1 cellular context compared by ENCODE assay signal in genomic region chr1:1067284-1068076, GRCh38.
A peak's percentile ranks its signal among the peaks of the same experiment; 100 is the strongest.
TF ChIP-seq lines count a peak whose summit lies in the region.

No MANE protein-coding gene starts in this region.

TF ChIP-seq in K562, 482 proteins besides CTCF, POLR2A, EP300 and RAD21 (continues in another document):
- no peak for TF ChIP-seq HCFC1 (IDR thresholded peaks at IDR 0.05; ENCODE audit: low read depth, low read length)
- TF ChIP-seq ZNF695 (CRISPR knock-in tag; IDR thresholded peaks at IDR 0.05), result no peak
- no peak for TF ChIP-seq ZNF551 (CRISPR knock-in tag; IDR thresholded peaks at IDR 0.05)
- peak; percentile 40 for TF ChIP-seq PCBP1 (IDR thresholded peaks at IDR 0.05; ENCODE audit: low read depth, low read length, poor library complexity, severe bottlenecking)
- TF ChIP-seq SAFB (IDR thresholded peaks at IDR 0.05; ENCODE audit: borderline replicate concordance, low read depth, low read length), result 0 out of 2 replicates have a peak, but pooled peaks have one; percentile 48
- TF ChIP-seq ETS1 (conservative IDR thresholded peaks at IDR 0.05; ENCODE audit: control insufficient read depth, low read depth, low read length), result no peak
- no peak for TF ChIP-seq GTF2B (IDR thresholded peaks at IDR 0.05; ENCODE audit: extremely low read depth, insufficient read length)
- TF ChIP-seq, protein P1, sequence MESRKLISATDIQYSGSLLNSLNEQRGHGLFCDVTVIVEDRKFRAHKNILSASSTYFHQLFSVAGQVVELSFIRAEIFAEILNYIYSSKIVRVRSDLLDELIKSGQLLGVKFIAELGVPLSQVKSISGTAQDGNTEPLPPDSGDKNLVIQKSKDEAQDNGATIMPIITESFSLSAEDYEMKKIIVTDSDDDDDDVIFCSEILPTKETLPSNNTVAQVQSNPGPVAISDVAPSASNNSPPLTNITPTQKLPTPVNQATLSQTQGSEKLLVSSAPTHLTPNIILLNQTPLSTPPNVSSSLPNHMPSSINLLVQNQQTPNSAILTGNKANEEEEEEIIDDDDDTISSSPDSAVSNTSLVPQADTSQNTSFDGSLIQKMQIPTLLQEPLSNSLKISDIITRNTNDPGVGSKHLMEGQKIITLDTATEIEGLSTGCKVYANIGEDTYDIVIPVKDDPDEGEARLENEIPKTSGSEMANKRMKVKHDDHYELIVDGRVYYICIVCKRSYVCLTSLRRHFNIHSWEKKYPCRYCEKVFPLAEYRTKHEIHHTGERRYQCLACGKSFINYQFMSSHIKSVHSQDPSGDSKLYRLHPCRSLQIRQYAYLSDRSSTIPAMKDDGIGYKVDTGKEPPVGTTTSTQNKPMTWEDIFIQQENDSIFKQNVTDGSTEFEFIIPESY (CRISPR knock-in tag; IDR thresholded peaks at IDR 0.05), result peak; percentile 94
- no peak for TF ChIP-seq RB1 (IDR thresholded peaks at IDR 0.05; ENCODE audit: low read depth)
- peak; percentile 46 to 47 for TF ChIP-seq NRF1 (conservative IDR thresholded peaks at IDR 0.05 in 1 of 2, IDR thresholded peaks at IDR 0.05 in 1 of 2)
- no peak for TF ChIP-seq ZNF518B (CRISPR knock-in tag; IDR thresholded peaks at IDR 0.05)
- peak; percentile 30 for TF ChIP-seq KDM5B (IDR thresholded peaks at IDR 0.05; ENCODE audit: insufficient replicate concordance, low read depth, low read length)
- no peak for TF ChIP-seq CHD7 (IDR thresholded peaks at IDR 0.05; ENCODE audit: low read depth, low read length)
- no peak for TF ChIP-seq ZC3H8 (IDR thresholded peaks at IDR 0.05)
- TF ChIP-seq ETV5 (CRISPR knock-in tag; IDR thresholded peaks at IDR 0.05; ENCODE audit: low read depth), result no peak
- TF ChIP-seq COPS2 (conservative IDR thresholded peaks at IDR 0.05), result no peak
- TF ChIP-seq PHB2 (IDR thresholded peaks at IDR 0.05; ENCODE audit: low read depth), result no peak
- 0 out of 2 replicates have a peak, but pooled peaks have one; percentile 19 for TF ChIP-seq CBFB (CRISPR knock-in tag; IDR thresholded peaks at IDR 0.05)
- 0 out of 2 replicates have a peak, but pooled peaks have one; percentile 31 for TF ChIP-seq RBM14 (IDR thresholded peaks at IDR 0.05; ENCODE audit: borderline replicate concordance, insufficient read depth, low read depth, low read length)
- no peak for TF ChIP-seq POLR2B (IDR thresholded peaks at IDR 0.05; ENCODE audit: low read depth, partially characterized antibody)
- TF ChIP-seq CEBPB (tag; IDR thresholded peaks at IDR 0.05), result no peak
- peak; percentile 66 for TF ChIP-seq FIP1L1 (IDR thresholded peaks at IDR 0.05; ENCODE audit: low read depth, low read length, poor library complexity, severe bottlenecking)
- 0 out of 2 replicates have a peak, but pooled peaks have one; percentile 11 for TF ChIP-seq ZNF511 (CRISPR knock-in tag; IDR thresholded peaks at IDR 0.05)
- TF ChIP-seq ZBTB7A (IDR thresholded peaks at IDR 0.05; ENCODE audit: borderline replicate concordance, control insufficient read depth, low read depth, low read length), result no peak
- TF ChIP-seq, protein P2, sequence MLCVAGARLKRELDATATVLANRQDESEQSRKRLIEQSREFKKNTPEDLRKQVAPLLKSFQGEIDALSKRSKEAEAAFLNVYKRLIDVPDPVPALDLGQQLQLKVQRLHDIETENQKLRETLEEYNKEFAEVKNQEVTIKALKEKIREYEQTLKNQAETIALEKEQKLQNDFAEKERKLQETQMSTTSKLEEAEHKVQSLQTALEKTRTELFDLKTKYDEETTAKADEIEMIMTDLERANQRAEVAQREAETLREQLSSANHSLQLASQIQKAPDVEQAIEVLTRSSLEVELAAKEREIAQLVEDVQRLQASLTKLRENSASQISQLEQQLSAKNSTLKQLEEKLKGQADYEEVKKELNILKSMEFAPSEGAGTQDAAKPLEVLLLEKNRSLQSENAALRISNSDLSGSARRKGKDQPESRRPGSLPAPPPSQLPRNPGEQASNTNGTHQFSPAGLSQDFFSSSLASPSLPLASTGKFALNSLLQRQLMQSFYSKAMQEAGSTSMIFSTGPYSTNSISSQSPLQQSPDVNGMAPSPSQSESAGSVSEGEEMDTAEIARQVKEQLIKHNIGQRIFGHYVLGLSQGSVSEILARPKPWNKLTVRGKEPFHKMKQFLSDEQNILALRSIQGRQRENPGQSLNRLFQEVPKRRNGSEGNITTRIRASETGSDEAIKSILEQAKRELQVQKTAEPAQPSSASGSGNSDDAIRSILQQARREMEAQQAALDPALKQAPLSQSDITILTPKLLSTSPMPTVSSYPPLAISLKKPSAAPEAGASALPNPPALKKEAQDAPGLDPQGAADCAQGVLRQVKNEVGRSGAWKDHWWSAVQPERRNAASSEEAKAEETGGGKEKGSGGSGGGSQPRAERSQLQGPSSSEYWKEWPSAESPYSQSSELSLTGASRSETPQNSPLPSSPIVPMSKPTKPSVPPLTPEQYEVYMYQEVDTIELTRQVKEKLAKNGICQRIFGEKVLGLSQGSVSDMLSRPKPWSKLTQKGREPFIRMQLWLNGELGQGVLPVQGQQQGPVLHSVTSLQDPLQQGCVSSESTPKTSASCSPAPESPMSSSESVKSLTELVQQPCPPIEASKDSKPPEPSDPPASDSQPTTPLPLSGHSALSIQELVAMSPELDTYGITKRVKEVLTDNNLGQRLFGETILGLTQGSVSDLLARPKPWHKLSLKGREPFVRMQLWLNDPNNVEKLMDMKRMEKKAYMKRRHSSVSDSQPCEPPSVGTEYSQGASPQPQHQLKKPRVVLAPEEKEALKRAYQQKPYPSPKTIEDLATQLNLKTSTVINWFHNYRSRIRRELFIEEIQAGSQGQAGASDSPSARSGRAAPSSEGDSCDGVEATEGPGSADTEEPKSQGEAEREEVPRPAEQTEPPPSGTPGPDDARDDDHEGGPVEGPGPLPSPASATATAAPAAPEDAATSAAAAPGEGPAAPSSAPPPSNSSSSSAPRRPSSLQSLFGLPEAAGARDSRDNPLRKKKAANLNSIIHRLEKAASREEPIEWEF (CRISPR knock-in tag; IDR thresholded peaks at IDR 0.05), result no peak
- peak; percentile 40 for TF ChIP-seq RBFOX2 (IDR thresholded peaks at IDR 0.05; ENCODE audit: low read depth, low read length)
- no peak for TF ChIP-seq HLTF (IDR thresholded peaks at IDR 0.05)
- no peak for TF ChIP-seq DMBX1 (CRISPR knock-in tag; IDR thresholded peaks at IDR 0.05; ENCODE audit: borderline replicate concordance)
- TF ChIP-seq NCOA6 (IDR thresholded peaks at IDR 0.05), result no peak
- peak; percentile 56; the same call in 1 of the 2 replicates for TF ChIP-seq ZC3H4 (CRISPR knock-in tag; IDR thresholded peaks at IDR 0.05; ENCODE audit: borderline replicate concordance)
- TF ChIP-seq CSDE1 (IDR thresholded peaks at IDR 0.05), result no peak
- no peak for TF ChIP-seq RBBP5 (IDR thresholded peaks at IDR 0.05; ENCODE audit: borderline replicate concordance, insufficient read depth, low read length, poor library complexity, severe bottlenecking)
- no peak for TF ChIP-seq CBX8 (IDR thresholded peaks at IDR 0.05; ENCODE audit: borderline replicate concordance, extremely low read depth, low read depth, low read length, poor library complexity, severe bottlenecking)
